8 cellular contexts compared by ENCODE assay signal in genomic region chr18:77102246-77103040, GRCh38. TPM values are rescaled to one million over a fixed set of nuclear protein-coding genes. Genes with fewer than 3 reads are reported as not detected.
A peak's percentile ranks its signal among the peaks of the same experiment; 100 is the strongest.
DNase-seq lines count a peak whose midpoint lies in the region; ATAC-seq, FAIRE-seq and TF ChIP-seq lines count a peak whose summit lies in the region.

No MANE protein-coding gene starts in this region.

- in situ Hi-C loops in HepG2 (cut with HindIII; ENCODE audit: extremely low pct_ligation_motif_present, low pct_unique_long_range_greater_than_20kb) = no loop called here

- H3K27me3 ChIP-seq in liver (ENCODE audit: control insufficient read depth in 4 of 4, insufficient read depth in 4 of 4, low read length in 3 of 4) (no peaks in the 10 kb centered on the region), HepG2 (ENCODE audit: control insufficient read depth in 1 of 2, insufficient read depth in 2 of 2, low read length in 2 of 2) (no peaks in the 10 kb centered on the region)

- DNase-seq in HepG2 (ENCODE audit: low spot score) (no peak), RWPE1 (ENCODE audit: low spot score) (no peak), fibroblast of mammary gland (ENCODE audit: low read depth) (peak; percentile 95), smooth muscle cell of the brain vasculature (ENCODE audit: low read depth, low spot score) (peak; percentile 67), T-helper 9 cell (no peak), NCI-H2107 (lab: John Stamatoyannopoulos, UW) (no peak)

- no peak for TF ChIP-seq POLR2A in HepG2 (IDR thresholded peaks at IDR 0.05; ENCODE audit: insufficient read depth in 1 of 2, low read depth in 2 of 2, low read length in 2 of 2)

- H3K36me3 ChIP-seq in liver (ENCODE audit: control insufficient read depth in 4 of 4, insufficient read depth in 3 of 4, low read depth in 1 of 4, low read length in 3 of 4) (no peaks in the 10 kb centered on the region), HepG2 (replicated peaks in 1 of 2; ENCODE audit: control insufficient read depth in 1 of 2, insufficient read depth in 2 of 2, low read length in 2 of 2) (no peaks in the 10 kb centered on the region; a peak in 2 of 5 replicates)

- TF ChIP-seq RAD21 in liver (IDR thresholded peaks at IDR 0.05) (peak in 1 of 2 donors; percentile 6), HepG2 (CRISPR knock-in tag; IDR thresholded peaks at IDR 0.05) (no peak)

- H3K9ac ChIP-seq in liver (ENCODE audit: low read depth in 1 of 2, low read length in 2 of 2) (no peak overlapping the region), HepG2 (ENCODE audit: insufficient read depth, low read depth, low read length) (no peak overlapping the region)

- H3K4me3 ChIP-seq in liver (ENCODE audit: low read depth in 1 of 3, low read length in 3 of 3) (no peak overlapping the region), HepG2 (replicated peaks in 1 of 3; ENCODE audit: insufficient read depth in 1 of 3, low read depth in 2 of 3, low read length in 3 of 3) (no peak overlapping the region), fibroblast of mammary gland (ENCODE audit: control insufficient read depth, low read depth, low read length) (peak overlapping the region; percentile 8)

- TF ChIP-seq EP300 in HepG2 (IDR thresholded peaks at IDR 0.05; ENCODE audit: low read depth in 2 of 2, low read length in 2 of 2) (no peak), HepG2 (CRISPR knock-in tag; IDR thresholded peaks at IDR 0.05; ENCODE audit: borderline replicate concordance) (no peak)

- no peaks in the 10 kb centered on the region for H3K79me2 ChIP-seq in HepG2 (ENCODE audit: insufficient read depth, low read length)

- ATAC-seq in HepG2 (no peak), HG02884 (IDR thresholded peaks at IDR 0.05; ENCODE audit: unreplicated experiment) (peak; percentile 77)

- H3K27ac ChIP-seq in liver (ENCODE audit: low read depth in 1 of 2, low read length in 2 of 2) (peak overlapping the region; percentile 63 to 79), HepG2 (ENCODE audit: extremely low read length, insufficient read depth, low read length) (no peak overlapping the region), RWPE1 (peak overlapping the region; percentile 100)

- H3K4me1 ChIP-seq in liver (ENCODE audit: control insufficient read depth in 4 of 4, insufficient read depth in 4 of 4, low read length in 3 of 4) (peaks cover 4 to 32% (median 15%) of the 10 kb centered on the region in 4 donors), HepG2 (ENCODE audit: insufficient read depth, low read length) (peaks cover 9% of the 10 kb centered on the region)

- intact Hi-C loops in HepG2 (cut with micrococcal nuclease; ENCODE audit: unreplicated experiment) = no loop called here

- H2AFZ ChIP-seq in HepG2 (ENCODE audit: low read length) = no peak overlapping the region

- BruUV-seq in HepG2 (replicated peaks; lab: Mats Ljungman, UMichigan) = no TSS peak

- H3K9me3 ChIP-seq in liver (ENCODE audit: control insufficient read depth in 4 of 4, low read length in 3 of 4) = no peaks in the 10 kb centered on the region
- no peaks in the 10 kb centered on the region for H3K9me3 ChIP-seq in HepG2 (ENCODE audit: low read length)

- H4K20me1 ChIP-seq in HepG2 (ENCODE audit: insufficient read depth, low read length) = no peaks in the 10 kb centered on the region

- 70% methylated on average over 3 of the region's 3 CpGs for WGBS in liver
- WGBS in HepG2 (ENCODE audit: low lambda C conversion rate) = 95% methylated on average over 3 of the region's 3 CpGs

- POLR2A ChIA-PET in HepG2 (lab: Yijun Ruan, JAX) (no interaction called here), RWPE1 (lab: Yijun Ruan, JAX; ENCODE audit: low non-redundant PET) (no interaction called here)

- CTCF ChIA-PET in HepG2 (lab: Yijun Ruan, JAX; ENCODE audit: low intra/inter-chr PET ratio, low total read pairs) (no interaction called here), RWPE1 (lab: Yijun Ruan, JAX) (interaction anchor here (0.6 kb wide), 1 partner anchor 22 kb away, joined by 5 read pairs; no protein-coding TSS in a partner anchor)

- TF ChIP-seq CTCF in liver (IDR thresholded peaks at IDR 0.05; ENCODE audit: low read depth, low read length, missing input control) (no peak), HepG2 (CRISPR knock-in tag; IDR thresholded peaks at IDR 0.05) (no peak), RWPE1 (conservative IDR thresholded peaks at IDR 0.05; ENCODE audit: low read depth) (no peak), fibroblast of mammary gland (conservative IDR thresholded peaks at IDR 0.05; ENCODE audit: control insufficient read depth, insufficient read depth, low read depth, low read length) (no peak)

- no peak for FAIRE-seq in HepG2 (lab: Jason Lieb, UNC)

- H3K4me2 ChIP-seq in HepG2 (ENCODE audit: low read depth, low read length) = no peak overlapping the region

TF ChIP-seq in liver, 16 proteins besides CTCF, POLR2A, EP300 and RAD21 (continues in another document):
- TF ChIP-seq FOXA1 (IDR thresholded peaks at IDR 0.05) = no peak
- no peak for TF ChIP-seq FOXA2 (IDR thresholded peaks at IDR 0.05)
- TF ChIP-seq HNF4A (conservative IDR thresholded peaks at IDR 0.05) = no peak
- TF ChIP-seq RXRA (IDR thresholded peaks at IDR 0.05) = no peak
- TF ChIP-seq ZBTB33 (IDR thresholded peaks at IDR 0.05) = no peak
- no peak for TF ChIP-seq YY1 (IDR thresholded peaks at IDR 0.05)

TF ChIP-seq in HepG2, 621 proteins besides CTCF, POLR2A, EP300 and RAD21 (continues in another document):
- TF ChIP-seq ZNF75D (CRISPR knock-in tag; IDR thresholded peaks at IDR 0.05; ENCODE audit: borderline replicate concordance) (no peak), GATAD2A (CRISPR knock-in tag; IDR thresholded peaks at IDR 0.05) (no peak), ZBTB34 (CRISPR knock-in tag; IDR thresholded peaks at IDR 0.05) (no peak), RFX5 (IDR thresholded peaks at IDR 0.05; ENCODE audit: low read depth, low read length) (no peak), IRF1 (CRISPR knock-in tag; IDR thresholded peaks at IDR 0.05; ENCODE audit: low read depth) (no peak), RFX3 (CRISPR knock-in tag; IDR thresholded peaks at IDR 0.05) (no peak)
- TF ChIP-seq, protein P1, sequence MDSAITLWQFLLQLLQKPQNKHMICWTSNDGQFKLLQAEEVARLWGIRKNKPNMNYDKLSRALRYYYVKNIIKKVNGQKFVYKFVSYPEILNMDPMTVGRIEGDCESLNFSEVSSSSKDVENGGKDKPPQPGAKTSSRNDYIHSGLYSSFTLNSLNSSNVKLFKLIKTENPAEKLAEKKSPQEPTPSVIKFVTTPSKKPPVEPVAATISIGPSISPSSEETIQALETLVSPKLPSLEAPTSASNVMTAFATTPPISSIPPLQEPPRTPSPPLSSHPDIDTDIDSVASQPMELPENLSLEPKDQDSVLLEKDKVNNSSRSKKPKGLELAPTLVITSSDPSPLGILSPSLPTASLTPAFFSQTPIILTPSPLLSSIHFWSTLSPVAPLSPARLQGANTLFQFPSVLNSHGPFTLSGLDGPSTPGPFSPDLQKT (CRISPR knock-in tag; IDR thresholded peaks at IDR 0.05; ENCODE audit: borderline replicate concordance) = no peak

RNA-seq across cellular contexts. Expression of gene MBP, which starts 30.1 kb away (rescaled TPM):
- total RNA-seq in liver (10 to 100 TPM; 21.3 to 23.3 TPM), HepG2 (2016; rRNA removed; fragmentation: Illumina TruSeq; extraction: Trizol) (5.0 TPM in 2 replicates)
- polyA plus RNA-seq in liver (10 to 100 TPM in 1 of 2 donors, 1 to 10 TPM in 1; 9.7 to 14.1 TPM), HepG2 (2011; rRNA removed) (8.5 and 10.9 TPM in 2 replicates)
- total RNA-seq in HepG2 (2016; cell fraction: cytosol; rRNA removed; fragmentation: Illumina TruSeq; extraction: Trizol; ENCODE audit: low read depth) = 1.4 and 1.7 TPM in 2 replicates
- 4.7 TPM in 2 replicates for total RNA-seq in HepG2 (2016; cell fraction: insoluble cytoplasmic fraction; rRNA removed; fragmentation: Illumina TruSeq; extraction: Trizol)
- total RNA-seq in HepG2 (2016; cell fraction: membrane; rRNA removed; fragmentation: Illumina TruSeq; extraction: Trizol) = 1.8 and 2.3 TPM in 2 replicates
- 5.1 and 6.2 TPM in 2 replicates for total RNA-seq in HepG2 (2016; cell fraction: nucleus; rRNA removed; fragmentation: Illumina TruSeq; extraction: Trizol)
- polyA plus RNA-seq in HepG2 (2011; cell fraction: cytosol; rRNA removed) = 5.1 and 8.0 TPM in 2 replicates
- 14.4 and 16.4 TPM in 2 replicates for polyA plus RNA-seq in HepG2 (2011; cell fraction: nucleus; rRNA removed)
- 10.8 and 11.5 TPM in 2 replicates for polyA plus RNA-seq in HepG2 (2012)
- polyA plus RNA-seq in HepG2 (2016; cell fraction: cytosol; fragmentation: Illumina TruSeq; extraction: Trizol; ENCODE audit: low read depth) = 0.49 and 0.51 TPM in 2 replicates
- 4.2 and 4.7 TPM in 2 replicates for polyA plus RNA-seq in HepG2 (2016; cell fraction: insoluble cytoplasmic fraction; fragmentation: Illumina TruSeq; extraction: Trizol; ENCODE audit: low read depth)
- polyA plus RNA-seq in HepG2 (2016; cell fraction: membrane; fragmentation: Illumina TruSeq; extraction: Trizol; ENCODE audit: low read depth) = 1.0 and 1.1 TPM in 2 replicates
- polyA plus RNA-seq in HepG2 (2016; cell fraction: nucleus; fragmentation: Illumina TruSeq; extraction: Trizol; ENCODE audit: insufficient read depth, low read depth) = 4.4 and 5.6 TPM in 2 replicates
- polyA minus RNA-seq in HepG2 (2011; rRNA and poly(A)+ RNA removed; ENCODE audit: low replicate concordance) = 10.6 and 20.4 TPM in 2 replicates
- polyA minus RNA-seq in HepG2 (2011; cell fraction: cytosol; rRNA and poly(A)+ RNA removed) = 7.3 and 8.8 TPM in 2 replicates
- polyA minus RNA-seq in HepG2 (2011; cell fraction: nucleus; rRNA and poly(A)+ RNA removed) = 19.0 and 19.6 TPM in 2 replicates

Comparison
In these comparisons a context has a peak if more than half of its experiments do, and no peak if none do; other contexts are left out.
1. DNase-seq: peak in fibroblast of mammary gland (single experiment) and smooth muscle cell of the brain vasculature (single experiment); none in HepG2 (single experiment), RWPE1 (single experiment), T-helper 9 cell (single experiment) and NCI-H2107 (single experiment).